ENCODE assay signal across 2 cellular contexts in the genomic region with DNA sequence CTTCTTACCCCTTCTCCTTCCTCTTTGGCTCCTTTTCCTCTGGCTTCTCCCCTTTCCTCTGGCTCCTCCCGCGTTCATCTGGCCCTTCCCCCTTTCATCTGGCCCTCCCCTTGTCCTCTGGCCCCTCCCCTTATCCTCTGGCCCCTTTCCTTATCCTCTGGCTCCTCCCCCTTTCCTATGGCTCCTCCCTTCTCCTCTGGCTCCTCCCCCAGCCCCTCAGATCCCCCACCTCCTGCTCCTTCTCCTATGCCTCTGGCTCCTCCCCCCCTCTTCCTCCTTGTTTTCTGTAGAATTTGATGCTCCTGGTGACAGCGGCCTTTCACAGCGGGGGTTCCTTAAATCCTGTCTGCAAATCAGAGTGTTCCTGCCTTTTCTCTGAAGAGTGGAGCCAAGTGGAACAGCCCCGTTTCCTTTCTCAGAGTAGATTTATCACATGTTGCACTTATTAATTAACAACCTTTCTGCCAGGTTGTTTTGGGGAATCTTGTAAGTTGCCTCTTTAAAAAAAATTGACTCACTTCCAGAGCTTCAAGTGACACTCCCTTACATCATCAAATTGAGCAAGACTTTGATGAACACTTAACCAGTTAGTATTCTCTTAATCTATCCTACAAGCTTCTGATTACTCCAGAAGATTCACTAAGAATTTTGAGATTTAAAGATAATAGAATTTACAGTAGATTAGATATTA.
TF ChIP-seq lines count a peak whose summit lies in the region.

No MANE protein-coding gene starts in this region.

TF ChIP-seq in HEK293, 187 proteins besides CTCF, POLR2A, EP300 and RAD21:
- TF ChIP-seq ZBTB17 (tag by site-specific recombination; IDR thresholded peaks at IDR 0.05) (peak; percentile 24; the same call in 1 of the 2 replicates), SP7 (tag by site-specific recombination; IDR thresholded peaks at IDR 0.05) (0 out of 2 replicates have a peak, but pooled peaks have one; percentile 38), ZNF366 (tag by site-specific recombination; conservative IDR thresholded peaks at IDR 0.05) (0 out of 2 replicates have a peak, but pooled peaks have one; percentile 23), ZFP69B (tag by site-specific recombination; IDR thresholded peaks at IDR 0.05) (peak; percentile 61), ZNF175 (tag by site-specific recombination; IDR thresholded peaks at IDR 0.05) (no peak), ZNF121 (tag by site-specific recombination; IDR thresholded peaks at IDR 0.05) (no peak), ZFHX2 (tag by site-specific recombination; conservative IDR thresholded peaks at IDR 0.05) (no peak), SP2 (tag by site-specific recombination; IDR thresholded peaks at IDR 0.05) (peak; percentile 68), ZNF549 (tag by site-specific recombination; IDR thresholded peaks at IDR 0.05) (no peak), ZNF791 (tag by site-specific recombination; IDR thresholded peaks at IDR 0.05) (no peak), SP3 (tag by site-specific recombination; IDR thresholded peaks at IDR 0.05) (peak; percentile 64), ZSCAN16 (tag by site-specific recombination; IDR thresholded peaks at IDR 0.05) (no peak), SCRT2 (tag by site-specific recombination; IDR thresholded peaks at IDR 0.05) (0 out of 2 replicates have a peak, but pooled peaks have one; percentile 26), MYNN (tag by site-specific recombination; IDR thresholded peaks at IDR 0.05; ENCODE audit: borderline replicate concordance) (no peak)
- TF ChIP-seq, protein P1, sequence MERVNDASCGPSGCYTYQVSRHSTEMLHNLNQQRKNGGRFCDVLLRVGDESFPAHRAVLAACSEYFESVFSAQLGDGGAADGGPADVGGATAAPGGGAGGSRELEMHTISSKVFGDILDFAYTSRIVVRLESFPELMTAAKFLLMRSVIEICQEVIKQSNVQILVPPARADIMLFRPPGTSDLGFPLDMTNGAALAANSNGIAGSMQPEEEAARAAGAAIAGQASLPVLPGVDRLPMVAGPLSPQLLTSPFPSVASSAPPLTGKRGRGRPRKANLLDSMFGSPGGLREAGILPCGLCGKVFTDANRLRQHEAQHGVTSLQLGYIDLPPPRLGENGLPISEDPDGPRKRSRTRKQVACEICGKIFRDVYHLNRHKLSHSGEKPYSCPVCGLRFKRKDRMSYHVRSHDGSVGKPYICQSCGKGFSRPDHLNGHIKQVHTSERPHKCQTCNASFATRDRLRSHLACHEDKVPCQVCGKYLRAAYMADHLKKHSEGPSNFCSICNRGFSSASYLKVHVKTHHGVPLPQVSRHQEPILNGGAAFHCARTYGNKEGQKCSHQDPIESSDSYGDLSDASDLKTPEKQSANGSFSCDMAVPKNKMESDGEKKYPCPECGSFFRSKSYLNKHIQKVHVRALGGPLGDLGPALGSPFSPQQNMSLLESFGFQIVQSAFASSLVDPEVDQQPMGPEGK (tag by site-specific recombination; IDR thresholded peaks at IDR 0.05) = peak; percentile 49
- TF ChIP-seq, protein P2, sequence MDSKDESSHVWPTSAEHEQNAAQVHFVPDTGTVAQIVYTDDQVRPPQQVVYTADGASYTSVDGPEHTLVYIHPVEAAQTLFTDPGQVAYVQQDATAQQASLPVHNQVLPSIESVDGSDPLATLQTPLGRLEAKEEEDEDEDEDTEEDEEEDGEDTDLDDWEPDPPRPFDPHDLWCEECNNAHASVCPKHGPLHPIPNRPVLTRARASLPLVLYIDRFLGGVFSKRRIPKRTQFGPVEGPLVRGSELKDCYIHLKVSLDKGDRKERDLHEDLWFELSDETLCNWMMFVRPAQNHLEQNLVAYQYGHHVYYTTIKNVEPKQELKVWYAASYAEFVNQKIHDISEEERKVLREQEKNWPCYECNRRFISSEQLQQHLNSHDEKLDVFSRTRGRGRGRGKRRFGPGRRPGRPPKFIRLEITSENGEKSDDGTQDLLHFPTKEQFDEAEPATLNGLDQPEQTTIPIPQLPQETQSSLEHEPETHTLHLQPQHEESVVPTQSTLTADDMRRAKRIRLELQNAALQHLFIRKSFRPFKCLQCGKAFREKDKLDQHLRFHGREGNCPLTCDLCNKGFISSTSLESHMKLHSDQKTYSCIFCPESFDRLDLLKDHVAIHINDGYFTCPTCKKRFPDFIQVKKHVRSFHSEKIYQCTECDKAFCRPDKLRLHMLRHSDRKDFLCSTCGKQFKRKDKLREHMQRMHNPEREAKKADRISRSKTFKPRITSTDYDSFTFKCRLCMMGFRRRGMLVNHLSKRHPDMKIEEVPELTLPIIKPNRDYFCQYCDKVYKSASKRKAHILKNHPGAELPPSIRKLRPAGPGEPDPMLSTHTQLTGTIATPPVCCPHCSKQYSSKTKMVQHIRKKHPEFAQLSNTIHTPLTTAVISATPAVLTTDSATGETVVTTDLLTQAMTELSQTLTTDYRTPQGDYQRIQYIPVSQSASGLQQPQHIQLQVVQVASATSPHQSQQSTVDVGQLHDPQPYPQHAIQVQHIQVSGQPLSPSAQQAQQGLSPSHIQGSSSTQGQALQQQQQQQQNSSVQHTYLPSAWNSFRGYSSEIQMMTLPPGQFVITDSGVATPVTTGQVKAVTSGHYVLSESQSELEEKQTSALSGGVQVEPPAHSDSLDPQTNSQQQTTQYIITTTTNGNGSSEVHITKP (tag by site-specific recombination; IDR thresholded peaks at IDR 0.05) = peak; percentile 33; the same call in 1 of the 2 replicates
- TF ChIP-seq, protein P3, sequence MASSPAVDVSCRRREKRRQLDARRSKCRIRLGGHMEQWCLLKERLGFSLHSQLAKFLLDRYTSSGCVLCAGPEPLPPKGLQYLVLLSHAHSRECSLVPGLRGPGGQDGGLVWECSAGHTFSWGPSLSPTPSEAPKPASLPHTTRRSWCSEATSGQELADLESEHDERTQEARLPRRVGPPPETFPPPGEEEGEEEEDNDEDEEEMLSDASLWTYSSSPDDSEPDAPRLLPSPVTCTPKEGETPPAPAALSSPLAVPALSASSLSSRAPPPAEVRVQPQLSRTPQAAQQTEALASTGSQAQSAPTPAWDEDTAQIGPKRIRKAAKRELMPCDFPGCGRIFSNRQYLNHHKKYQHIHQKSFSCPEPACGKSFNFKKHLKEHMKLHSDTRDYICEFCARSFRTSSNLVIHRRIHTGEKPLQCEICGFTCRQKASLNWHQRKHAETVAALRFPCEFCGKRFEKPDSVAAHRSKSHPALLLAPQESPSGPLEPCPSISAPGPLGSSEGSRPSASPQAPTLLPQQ (tag by site-specific recombination; IDR thresholded peaks at IDR 0.05) = peak; percentile 81
TF ChIP-seq in HEK293: peak in this region for 10.

TF ChIP-seq in K562, 482 proteins besides CTCF, POLR2A, EP300 and RAD21 (continues in another document):
- TF ChIP-seq, protein P4, sequence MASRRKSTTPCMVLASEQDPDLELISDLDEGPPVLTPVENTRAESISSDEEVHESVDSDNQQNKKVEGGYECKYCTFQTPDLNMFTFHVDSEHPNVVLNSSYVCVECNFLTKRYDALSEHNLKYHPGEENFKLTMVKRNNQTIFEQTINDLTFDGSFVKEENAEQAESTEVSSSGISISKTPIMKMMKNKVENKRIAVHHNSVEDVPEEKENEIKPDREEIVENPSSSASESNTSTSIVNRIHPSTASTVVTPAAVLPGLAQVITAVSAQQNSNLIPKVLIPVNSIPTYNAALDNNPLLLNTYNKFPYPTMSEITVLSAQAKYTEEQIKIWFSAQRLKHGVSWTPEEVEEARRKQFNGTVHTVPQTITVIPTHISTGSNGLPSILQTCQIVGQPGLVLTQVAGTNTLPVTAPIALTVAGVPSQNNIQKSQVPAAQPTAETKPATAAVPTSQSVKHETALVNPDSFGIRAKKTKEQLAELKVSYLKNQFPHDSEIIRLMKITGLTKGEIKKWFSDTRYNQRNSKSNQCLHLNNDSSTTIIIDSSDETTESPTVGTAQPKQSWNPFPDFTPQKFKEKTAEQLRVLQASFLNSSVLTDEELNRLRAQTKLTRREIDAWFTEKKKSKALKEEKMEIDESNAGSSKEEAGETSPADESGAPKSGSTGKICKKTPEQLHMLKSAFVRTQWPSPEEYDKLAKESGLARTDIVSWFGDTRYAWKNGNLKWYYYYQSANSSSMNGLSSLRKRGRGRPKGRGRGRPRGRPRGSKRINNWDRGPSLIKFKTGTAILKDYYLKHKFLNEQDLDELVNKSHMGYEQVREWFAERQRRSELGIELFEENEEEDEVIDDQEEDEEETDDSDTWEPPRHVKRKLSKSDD (conservative IDR thresholded peaks at IDR 0.05; ENCODE audit: low read length) = no peak
- no peak for TF ChIP-seq MEF2D (tag; conservative IDR thresholded peaks at IDR 0.05; ENCODE audit: low read depth)
- TF ChIP-seq STAT5A (IDR thresholded peaks at IDR 0.05; ENCODE audit: borderline replicate concordance, low read length) = no peak
- TF ChIP-seq ESRRA (IDR thresholded peaks at IDR 0.05; ENCODE audit: borderline replicate concordance, low read depth) = no peak
- peak; percentile 76 to 83; a peak in 2 of 4 replicates for TF ChIP-seq TRIM24 (IDR thresholded peaks at IDR 0.05)
- no peak for TF ChIP-seq TAF9B (IDR thresholded peaks at IDR 0.05; ENCODE audit: partially characterized antibody)
- TF ChIP-seq, protein P5, sequence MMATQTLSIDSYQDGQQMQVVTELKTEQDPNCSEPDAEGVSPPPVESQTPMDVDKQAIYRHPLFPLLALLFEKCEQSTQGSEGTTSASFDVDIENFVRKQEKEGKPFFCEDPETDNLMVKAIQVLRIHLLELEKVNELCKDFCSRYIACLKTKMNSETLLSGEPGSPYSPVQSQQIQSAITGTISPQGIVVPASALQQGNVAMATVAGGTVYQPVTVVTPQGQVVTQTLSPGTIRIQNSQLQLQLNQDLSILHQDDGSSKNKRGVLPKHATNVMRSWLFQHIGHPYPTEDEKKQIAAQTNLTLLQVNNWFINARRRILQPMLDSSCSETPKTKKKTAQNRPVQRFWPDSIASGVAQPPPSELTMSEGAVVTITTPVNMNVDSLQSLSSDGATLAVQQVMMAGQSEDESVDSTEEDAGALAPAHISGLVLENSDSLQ (IDR thresholded peaks at IDR 0.05) = peak; percentile 64
- no peak for TF ChIP-seq CAMTA2 (CRISPR knock-in tag; conservative IDR thresholded peaks at IDR 0.05)
- peak; percentile 21; the same call in 1 of the 2 replicates for TF ChIP-seq SPI1 (IDR thresholded peaks at IDR 0.05; ENCODE audit: borderline replicate concordance, low read depth, low read length)
- TF ChIP-seq THRAP3 (IDR thresholded peaks at IDR 0.05; ENCODE audit: borderline replicate concordance) = no peak
- TF ChIP-seq, protein P6, sequence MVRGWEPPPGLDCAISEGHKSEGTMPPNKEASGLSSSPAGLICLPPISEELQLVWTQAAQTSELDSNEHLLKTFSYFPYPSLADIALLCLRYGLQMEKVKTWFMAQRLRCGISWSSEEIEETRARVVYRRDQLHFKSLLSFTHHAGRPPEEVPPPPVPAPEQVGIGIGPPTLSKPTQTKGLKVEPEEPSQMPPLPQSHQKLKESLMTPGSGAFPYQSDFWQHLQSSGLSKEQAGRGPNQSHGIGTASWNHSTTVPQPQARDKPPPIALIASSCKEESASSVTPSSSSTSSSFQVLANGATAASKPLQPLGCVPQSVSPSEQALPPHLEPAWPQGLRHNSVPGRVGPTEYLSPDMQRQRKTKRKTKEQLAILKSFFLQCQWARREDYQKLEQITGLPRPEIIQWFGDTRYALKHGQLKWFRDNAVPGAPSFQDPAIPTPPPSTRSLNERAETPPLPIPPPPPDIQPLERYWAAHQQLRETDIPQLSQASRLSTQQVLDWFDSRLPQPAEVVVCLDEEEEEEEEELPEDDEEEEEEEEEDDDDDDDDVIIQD (CRISPR knock-in tag; IDR thresholded peaks at IDR 0.05) = no peak
- TF ChIP-seq, protein P7, sequence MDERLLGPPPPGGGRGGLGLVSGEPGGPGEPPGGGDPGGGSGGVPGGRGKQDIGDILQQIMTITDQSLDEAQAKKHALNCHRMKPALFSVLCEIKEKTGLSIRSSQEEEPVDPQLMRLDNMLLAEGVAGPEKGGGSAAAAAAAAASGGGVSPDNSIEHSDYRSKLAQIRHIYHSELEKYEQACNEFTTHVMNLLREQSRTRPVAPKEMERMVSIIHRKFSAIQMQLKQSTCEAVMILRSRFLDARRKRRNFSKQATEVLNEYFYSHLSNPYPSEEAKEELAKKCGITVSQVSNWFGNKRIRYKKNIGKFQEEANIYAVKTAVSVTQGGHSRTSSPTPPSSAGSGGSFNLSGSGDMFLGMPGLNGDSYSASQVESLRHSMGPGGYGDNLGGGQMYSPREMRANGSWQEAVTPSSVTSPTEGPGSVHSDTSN (CRISPR knock-in tag; IDR thresholded peaks at IDR 0.05; ENCODE audit: low read depth) = no peak
- TF ChIP-seq, protein P7 (tag; conservative IDR thresholded peaks at IDR 0.05; ENCODE audit: low read depth) = no peak
- TF ChIP-seq, protein P8, sequence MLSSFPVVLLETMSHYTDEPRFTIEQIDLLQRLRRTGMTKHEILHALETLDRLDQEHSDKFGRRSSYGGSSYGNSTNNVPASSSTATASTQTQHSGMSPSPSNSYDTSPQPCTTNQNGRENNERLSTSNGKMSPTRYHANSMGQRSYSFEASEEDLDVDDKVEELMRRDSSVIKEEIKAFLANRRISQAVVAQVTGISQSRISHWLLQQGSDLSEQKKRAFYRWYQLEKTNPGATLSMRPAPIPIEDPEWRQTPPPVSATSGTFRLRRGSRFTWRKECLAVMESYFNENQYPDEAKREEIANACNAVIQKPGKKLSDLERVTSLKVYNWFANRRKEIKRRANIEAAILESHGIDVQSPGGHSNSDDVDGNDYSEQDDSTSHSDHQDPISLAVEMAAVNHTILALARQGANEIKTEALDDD (IDR thresholded peaks at IDR 0.05) = no peak
- TF ChIP-seq POLR3A (IDR thresholded peaks at IDR 0.05; ENCODE audit: borderline replicate concordance, extremely low read depth, insufficient read depth, insufficient read length) = no peak
- TF ChIP-seq, protein P9, sequence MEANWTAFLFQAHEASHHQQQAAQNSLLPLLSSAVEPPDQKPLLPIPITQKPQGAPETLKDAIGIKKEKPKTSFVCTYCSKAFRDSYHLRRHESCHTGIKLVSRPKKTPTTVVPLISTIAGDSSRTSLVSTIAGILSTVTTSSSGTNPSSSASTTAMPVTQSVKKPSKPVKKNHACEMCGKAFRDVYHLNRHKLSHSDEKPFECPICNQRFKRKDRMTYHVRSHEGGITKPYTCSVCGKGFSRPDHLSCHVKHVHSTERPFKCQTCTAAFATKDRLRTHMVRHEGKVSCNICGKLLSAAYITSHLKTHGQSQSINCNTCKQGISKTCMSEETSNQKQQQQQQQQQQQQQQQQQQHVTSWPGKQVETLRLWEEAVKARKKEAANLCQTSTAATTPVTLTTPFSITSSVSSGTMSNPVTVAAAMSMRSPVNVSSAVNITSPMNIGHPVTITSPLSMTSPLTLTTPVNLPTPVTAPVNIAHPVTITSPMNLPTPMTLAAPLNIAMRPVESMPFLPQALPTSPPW (CRISPR knock-in tag; IDR thresholded peaks at IDR 0.05) = peak; percentile 34; the same call in 1 of the 2 replicates
- TF ChIP-seq YY1 (IDR thresholded peaks at IDR 0.05; ENCODE audit: borderline replicate concordance in 1 of 3, control insufficient read depth in 1 of 3, extremely low read depth in 1 of 3, insufficient read depth in 3 of 3, insufficient read length in 1 of 3, insufficient replicate concordance in 2 of 3, low read depth in 1 of 3, low read length in 2 of 3) = no peak
